ENCODE assay signal across 9 cellular contexts in genomic region chr3:106299300-106300098, GRCh38.
A peak's percentile ranks its signal among the peaks of the same experiment; 100 is the strongest.
DNase-seq lines count a peak whose midpoint lies in the region; ATAC-seq and TF ChIP-seq lines count a peak whose summit lies in the region.
"Had no signal": no experiment of that assay in that cellular context is flagged by ENCODE, and none has a peak within 500 bp of the region (broad histone marks: within the 10 kb centered on the region; RNA-seq: fewer than 3 reads in every experiment).

No MANE protein-coding gene starts in this region.

- peaks cover 7% of the 10 kb centered on the region for H3K4me1 ChIP-seq in adipocyte (ENCODE audit: control insufficient read depth, insufficient read depth, low read length)

- no peak overlapping the region for H3K9ac ChIP-seq in adipocyte (ENCODE audit: low read length)

- no peaks in the 10 kb centered on the region for H3K36me3 ChIP-seq in adipocyte (ENCODE audit: control insufficient read depth, insufficient read depth, low read length, severe bottlenecking)

- H3K4me3 ChIP-seq in adipocyte (ENCODE audit: low read length): no peak overlapping the region

- CTCF ChIA-PET in WTC11 (lab: Charles Lee): no interaction called here

- no peak for TF ChIP-seq CTCF in WTC11 (IDR thresholded peaks at IDR 0.05)

- H3K9me3 Mint-ChIP-seq in WTC11: peaks cover 19% of the 10 kb centered on the region
- H3K9me3 Mint-ChIP-seq: dendritic cell treated with granulocyte-macrophage colony-stimulating factor and Interleukin-4, amounts not matched to agents 40 ng/mL and 50 ng/mL, for 4 days had no signal

- H3K4me3 Mint-ChIP-seq in WTC11: no peak overlapping the region
- H3K4me3 Mint-ChIP-seq: dendritic cell treated with granulocyte-macrophage colony-stimulating factor and Interleukin-4, amounts not matched to agents 40 ng/mL and 50 ng/mL, for 4 days had no signal

- no peaks in the 10 kb centered on the region for H3K36me3 Mint-ChIP-seq in WTC11

- no peaks in the 10 kb centered on the region for H3K27me3 Mint-ChIP-seq in WTC11 (ENCODE audit: low read depth)
- H3K27me3 Mint-ChIP-seq: dendritic cell treated with granulocyte-macrophage colony-stimulating factor and Interleukin-4, amounts not matched to agents 40 ng/mL and 50 ng/mL, for 4 days had no signal

- no peak overlapping the region for H3K27ac Mint-ChIP-seq in WTC11
- H3K27ac Mint-ChIP-seq: dendritic cell treated with granulocyte-macrophage colony-stimulating factor and Interleukin-4, amounts not matched to agents 40 ng/mL and 50 ng/mL, for 4 days had no signal

- ATAC-seq in GM19351 (IDR thresholded peaks at IDR 0.05; ENCODE audit: unreplicated experiment) (peak; percentile 63), HG03135 (IDR thresholded peaks at IDR 0.05; ENCODE audit: unreplicated experiment) (peak; percentile 52), WTC11 (no peak)

- no peaks in the 10 kb centered on the region for H3K9me3 ChIP-seq in adipocyte (ENCODE audit: control insufficient read depth, low read length)

- H3K4me1 Mint-ChIP-seq in WTC11: peaks cover 36% of the 10 kb centered on the region

- POLR2A ChIA-PET in WTC11 (lab: Charles Lee): no interaction called here

- DNase-seq in EH (ENCODE audit: low read depth) (peak; percentile 48), adipocyte (ENCODE audit: low read depth) (peak; percentile 73), germinal center (ENCODE audit: low spot score) (no peak), WTC11 (ENCODE audit: low spot score) (no peak), SIG-M5 (lab: John Stamatoyannopoulos, UW) (no peak), amniotic stem cell (lab: John Stamatoyannopoulos, UW) (no peak)

- no peaks in the 10 kb centered on the region for H3K27me3 ChIP-seq in adipocyte (replicated peaks; ENCODE audit: control insufficient read depth, insufficient read depth, low read length)

TF ChIP-seq in WTC11, 78 proteins besides CTCF, POLR2A, EP300 and RAD21:
- TF ChIP-seq E2F5 (CRISPR knock-in tag; IDR thresholded peaks at IDR 0.05): no peak

Comparison
In these comparisons a context has a peak if more than half of its experiments do, and no peak if none do; other contexts are left out.
1. DNase-seq: peak in EH (single experiment) and adipocyte (single experiment); none in germinal center (single experiment), WTC11 (single experiment), SIG-M5 (single experiment) and amniotic stem cell (single experiment).